ENCODE assay signal across 9 cellular contexts in genomic region chr2:49199266-49199665, GRCh38. TPM values are rescaled to one million over a fixed set of nuclear protein-coding genes. Genes with fewer than 3 reads are reported as not detected.
"Had no signal": no experiment of that assay in that cellular context is flagged by ENCODE, and none has a peak within 500 bp of the region (broad histone marks: within the 10 kb centered on the region; RNA-seq: fewer than 3 reads in every experiment).

No MANE protein-coding gene starts in this region.

- H3K36me3 ChIP-seq: HAP-1 had no signal

- H3K9ac ChIP-seq: GM23248 had no signal

- H3K4me3 ChIP-seq: GM23248, GM23338, HAP-1 had no signal

- H3K27ac ChIP-seq: GM23248 had no signal

- H3K9me3 ChIP-seq: HAP-1 had no signal

- H2AFZ ChIP-seq: GM23248, GM23338 had no signal

- DNase-seq: GM23248, GOT3, H7, H9, HCEC 1CT, HFFc6 had no signal

- H3K4me2 ChIP-seq: GM23338 had no signal

RNA-seq across cellular contexts. Expression of gene FSHR, which starts 45.0 kb away (rescaled TPM):
- polyA plus RNA-seq: GM23248, GM23338, H1 had no signal
